ENCODE assay signal across 11 cellular contexts in genomic region chr10:43231523-43232078, GRCh38. TPM values are rescaled to one million over a fixed set of nuclear protein-coding genes. Genes with fewer than 3 reads are reported as not detected.
DNase-seq lines count a peak whose midpoint lies in the region; ATAC-seq and TF ChIP-seq lines count a peak whose summit lies in the region.
"Had no signal": no experiment of that assay in that cellular context is flagged by ENCODE, and none has a peak within 500 bp of the region (broad histone marks: within the 10 kb centered on the region; RNA-seq: fewer than 3 reads in every experiment).

No MANE protein-coding gene starts in this region.

- H3K27ac ChIP-seq in BLaER1 treated with 17β-estradiol and CSF1 and Interleukin-3, amounts not matched to agents 10 nM and 100 nM = peak overlapping the region in 8 of 11 experiments; percentile 66 to 90 (median 84); a peak in 16 of 22 replicates
- no peak overlapping the region for H3K27ac ChIP-seq in GM23338 (ENCODE audit: low read depth)

- no peaks in the 10 kb centered on the region for H3K36me3 Mint-ChIP-seq in memory B cell
- H3K36me3 Mint-ChIP-seq in GM23338 (ENCODE audit: low read depth) = no peaks in the 10 kb centered on the region; the same call in 2 of the 3 replicates

- no peaks in the 10 kb centered on the region for H3K9me3 ChIP-seq in BLaER1 treated with 17β-estradiol and CSF1 and Interleukin-3, amounts not matched to agents 10 nM and 100 nM (replicated peaks in 1 of 11)
- H3K9me3 ChIP-seq: Caco-2 had no signal

- peak overlapping the region in 3 of 10 experiments; percentile 0 to 23 (median 3); a peak in 1 of 20 replicates for H3K4me3 ChIP-seq in BLaER1 treated with 17β-estradiol and CSF1 and Interleukin-3, amounts not matched to agents 10 nM and 100 nM
- no peak overlapping the region for H3K4me3 ChIP-seq in GM23338

- H3K27me3 ChIP-seq in BLaER1 treated with 17β-estradiol and CSF1 and Interleukin-3, amounts not matched to agents 10 nM and 100 nM = peaks cover 17 to 36% (median 22%) of the 10 kb centered on the region in 11 experiments
- H3K27me3 ChIP-seq in GM23338 (ENCODE audit: insufficient read depth) = peaks cover 44% of the 10 kb centered on the region

- H3K4me2 ChIP-seq in BLaER1 treated with 17β-estradiol and CSF1 and Interleukin-3, amounts not matched to agents 10 nM and 100 nM = peak overlapping the region; percentile 20 to 99 (median 98); a peak in 20 of 22 replicates
- H3K4me2 ChIP-seq in GM23338 = no peak overlapping the region

- H3K4me1 ChIP-seq in BLaER1 treated with 17β-estradiol and CSF1 and Interleukin-3, amounts not matched to agents 10 nM and 100 nM = peaks cover 47 to 85% (median 78%) of the 10 kb centered on the region in 10 experiments
- 0 out of 2 replicates have a peak, but pooled peaks cover 6% of the 10 kb centered on the region for H3K4me1 ChIP-seq in GM23338 (ENCODE audit: insufficient read depth)

- H3K9me3 Mint-ChIP-seq in memory B cell = no peaks in the 10 kb centered on the region
- H3K9me3 Mint-ChIP-seq in GM23338 = no peaks in the 10 kb centered on the region

- DNase-seq in activated gamma-delta T cell treated with Interleukin-2 at 50 U/mL for 16 hours = peak; percentile 56
- no peak for DNase-seq in memory B cell (ENCODE audit: low spot score in 2 of 2)
- no peak for DNase-seq in NCI-H2227 treated with DMSO at 0.1 percent for 48 hours (lab: John Stamatoyannopoulos, UW)
- DNase-seq in HPDE6-E6E7 (ENCODE audit: extremely low spot score) = no peak
- no peak for DNase-seq in GM23338 (ENCODE audit: low spot score)
- DNase-seq in NCI-H69 (lab: John Stamatoyannopoulos, UW) = no peak
- DNase-seq: RPMI8226, small intestine had no signal

- ATAC-seq in HG03175 (IDR thresholded peaks at IDR 0.05; ENCODE audit: unreplicated experiment) = peak; percentile 58
- peak; percentile 85 for ATAC-seq in memory B cell (ENCODE audit: low read depth)
- no peak for ATAC-seq in GM23338

- H4K20me1 ChIP-seq in BLaER1 treated with 17β-estradiol and CSF1 and Interleukin-3, amounts not matched to agents 10 nM and 100 nM = peaks cover 0 to 23% (median 0%) of the 10 kb centered on the region in 11 experiments; a peak in 3 of 22 replicates
- H4K20me1 ChIP-seq in GM23338 (replicated peaks; ENCODE audit: insufficient read depth) = no peaks in the 10 kb centered on the region

- H3K27me3 Mint-ChIP-seq in memory B cell (peaks cover 21% of the 10 kb centered on the region), GM23338 (ENCODE audit: insufficient read depth, low read depth, poor library complexity) (peaks cover 39% of the 10 kb centered on the region)

- no peaks in the 10 kb centered on the region for H3K9me2 ChIP-seq in GM23338 (ENCODE audit: insufficient read depth)

- no peak for TF ChIP-seq CTCF in GM23338 (conservative IDR thresholded peaks at IDR 0.05; ENCODE audit: low read depth in 2 of 2)

- H3K79me2 ChIP-seq in GM23338 (replicated peaks; ENCODE audit: insufficient read depth) = no peaks in the 10 kb centered on the region

- H3K36me3 ChIP-seq in BLaER1 treated with 17β-estradiol and CSF1 and Interleukin-3, amounts not matched to agents 10 nM and 100 nM = no peaks in the 10 kb centered on the region
- no peaks in the 10 kb centered on the region for H3K36me3 ChIP-seq in GM23338 (ENCODE audit: insufficient read depth)

- H3K4me3 Mint-ChIP-seq in memory B cell (peak overlapping the region; percentile 3), GM23338 (no peak overlapping the region)

- H2AFZ ChIP-seq in GM23338 = no peak overlapping the region

- peak overlapping the region in 7 of 11 experiments; percentile 39 to 76 (median 74); a peak in 15 of 22 replicates for H3K9ac ChIP-seq in BLaER1 treated with 17β-estradiol and CSF1 and Interleukin-3, amounts not matched to agents 10 nM and 100 nM

- H3K27ac Mint-ChIP-seq in memory B cell = no peak overlapping the region
- H3K27ac Mint-ChIP-seq in GM23338 = no peak overlapping the region

- peaks cover 12% of the 10 kb centered on the region for H3K4me1 Mint-ChIP-seq in memory B cell
- peaks cover 10% of the 10 kb centered on the region for H3K4me1 Mint-ChIP-seq in GM23338

- H3F3A ChIP-seq in GM23338 (replicated peaks; ENCODE audit: low read depth) = no peaks in the 10 kb centered on the region

TF ChIP-seq in GM23338, 12 proteins besides CTCF, POLR2A, EP300 and RAD21:
- TF ChIP-seq NANOG (IDR thresholded peaks at IDR 0.05; ENCODE audit: borderline replicate concordance) (no peak), EZH2phosphoT487 (IDR thresholded peaks at IDR 0.05; ENCODE audit: unreplicated experiment) (no peak), ZNF462 (CRISPR knock-in tag; IDR thresholded peaks at IDR 0.05) (no peak), CREB1 (CRISPR knock-in tag; IDR thresholded peaks at IDR 0.05; ENCODE audit: low read depth) (no peak)

RNA-seq across cellular contexts. Expression of gene RASGEF1A, which starts 35.3 kb away (rescaled TPM):
- 34.6 and 37.8 TPM in 2 replicates for total RNA-seq in GM23338 (2014; rRNA removed; shearing (Covaris generic))
- 8.0 and 8.1 TPM in 2 replicates for polyA plus RNA-seq in GM23338 (2016; fragmentation: Nextera tagmentation; extraction: Ambion mirVana)
